1 cellular context compared by ENCODE assay signal in genomic region chr6:27280064-27280539, GRCh38.
TF ChIP-seq lines count a peak whose summit lies in the region.

No MANE protein-coding gene starts in this region.

TF ChIP-seq in K562, 482 proteins besides CTCF, POLR2A, EP300 and RAD21 (continued from another document and continues in another):
- TF ChIP-seq HMG20B (CRISPR knock-in tag; IDR thresholded peaks at IDR 0.05) (0 out of 2 replicates have a peak, but pooled peaks have one; percentile 36), MBD1 (CRISPR knock-in tag; IDR thresholded peaks at IDR 0.05) (peak; percentile 55; the same call in 1 of the 2 replicates), GATAD2B (IDR thresholded peaks at IDR 0.05; ENCODE audit: borderline replicate concordance) (peak; percentile 70), FOXK2 (conservative IDR thresholded peaks at IDR 0.05 in 1 of 2, IDR thresholded peaks at IDR 0.05 in 1 of 2; ENCODE audit: low read depth in 2 of 2) (peak in 1 of 2 experiments; percentile 76; a peak in 2 of 4 replicates), ZBTB12 (CRISPR knock-in tag; IDR thresholded peaks at IDR 0.05) (no peak), ZBTB49 (CRISPR knock-in tag; IDR thresholded peaks at IDR 0.05; ENCODE audit: borderline replicate concordance) (peak; percentile 76; the same call in 1 of the 2 replicates), ZNF407 (IDR thresholded peaks at IDR 0.05; ENCODE audit: low read depth) (peak; percentile 74), TBL1XR1 (IDR thresholded peaks at IDR 0.05; ENCODE audit: low read length in 2 of 2) (peak; percentile 10 to 95; a peak in 2 of 4 replicates), YY1 (IDR thresholded peaks at IDR 0.05; ENCODE audit: borderline replicate concordance in 1 of 3, control insufficient read depth in 1 of 3, extremely low read depth in 1 of 3, insufficient read depth in 3 of 3, insufficient read length in 1 of 3, insufficient replicate concordance in 2 of 3, low read depth in 1 of 3, low read length in 2 of 3) (peak in 1 of 3 experiments; percentile 19), SMARCA5 (IDR thresholded peaks at IDR 0.05) (no peak), PCBP1 (IDR thresholded peaks at IDR 0.05; ENCODE audit: low read depth, low read length, poor library complexity, severe bottlenecking) (no peak), ZNF3 (CRISPR knock-in tag; IDR thresholded peaks at IDR 0.05) (no peak), PHF21A (IDR thresholded peaks at IDR 0.05; ENCODE audit: borderline replicate concordance, low read depth) (0 out of 2 replicates have a peak, but pooled peaks have one; percentile 50), SIN3A (IDR thresholded peaks at IDR 0.05; ENCODE audit: borderline replicate concordance in 2 of 2, control insufficient read depth in 1 of 2, low read depth in 2 of 2, low read length in 2 of 2) (0 out of 4 replicates have a peak, but pooled peaks of 1 of the 2 experiments have one; percentile 30), CREM (IDR thresholded peaks at IDR 0.05; ENCODE audit: low read depth) (peak; percentile 40; the same call in 1 of the 2 replicates), SPI1 (IDR thresholded peaks at IDR 0.05; ENCODE audit: borderline replicate concordance, low read depth, low read length) (peak; percentile 75; the same call in 1 of the 2 replicates), HDAC2 (IDR thresholded peaks at IDR 0.05) (0 out of 2 replicates have a peak, but pooled peaks have one; percentile 15), TEAD4 (IDR thresholded peaks at IDR 0.05; ENCODE audit: low read length) (peak; percentile 85), TEAD4 (CRISPR knock-in tag; IDR thresholded peaks at IDR 0.05; ENCODE audit: borderline replicate concordance) (no peak), TBP (optimal IDR thresholded peaks at IDR 0.05; ENCODE audit: low read depth, low read length) (peak; percentile 100), MAFF (IDR thresholded peaks at IDR 0.05; ENCODE audit: low read length) (0 out of 2 replicates have a peak, but pooled peaks have one; percentile 2), RUNX1 (IDR thresholded peaks at IDR 0.05; ENCODE audit: low read depth) (no peak), ZNF668 (CRISPR knock-in tag; IDR thresholded peaks at IDR 0.05) (no peak), ID3 (CRISPR knock-in tag; IDR thresholded peaks at IDR 0.05) (no peak), ID3 (tag; IDR thresholded peaks at IDR 0.05) (no peak; the same call in 1 of the 2 replicates), HMGXB4 (CRISPR knock-in tag; IDR thresholded peaks at IDR 0.05) (peak; percentile 87; the same call in 1 of the 2 replicates), TAF9B (IDR thresholded peaks at IDR 0.05; ENCODE audit: partially characterized antibody) (no peak), PHF20 (IDR thresholded peaks at IDR 0.05; ENCODE audit: partially characterized antibody) (no peak), SFPQ (IDR thresholded peaks at IDR 0.05; ENCODE audit: low read depth, low read length) (no peak), ZC3H11A (IDR thresholded peaks at IDR 0.05; ENCODE audit: low read depth, low read length) (no peak), DDX20 (tag; IDR thresholded peaks at IDR 0.05; ENCODE audit: low read depth) (0 out of 2 replicates have a peak, but pooled peaks have one; percentile 48), CSDE1 (IDR thresholded peaks at IDR 0.05) (peak in 1 of 2 experiments; percentile 81; a peak in 2 of 4 replicates), RCOR1 (IDR thresholded peaks at IDR 0.05; ENCODE audit: borderline replicate concordance in 1 of 2, low read depth in 2 of 2, low read length in 2 of 2) (peak in 1 of 2 experiments; percentile 73; a peak in 1 of 4 replicates), SMARCE1 (IDR thresholded peaks at IDR 0.05) (no peak), PML (IDR thresholded peaks at IDR 0.05; ENCODE audit: low read length) (peak; percentile 35; the same call in 1 of the 2 replicates), CEBPB (tag; IDR thresholded peaks at IDR 0.05) (0 out of 2 replicates have a peak, but pooled peaks have one; percentile 13)
